8 cellular contexts compared by ENCODE assay signal in the genomic region with DNA sequence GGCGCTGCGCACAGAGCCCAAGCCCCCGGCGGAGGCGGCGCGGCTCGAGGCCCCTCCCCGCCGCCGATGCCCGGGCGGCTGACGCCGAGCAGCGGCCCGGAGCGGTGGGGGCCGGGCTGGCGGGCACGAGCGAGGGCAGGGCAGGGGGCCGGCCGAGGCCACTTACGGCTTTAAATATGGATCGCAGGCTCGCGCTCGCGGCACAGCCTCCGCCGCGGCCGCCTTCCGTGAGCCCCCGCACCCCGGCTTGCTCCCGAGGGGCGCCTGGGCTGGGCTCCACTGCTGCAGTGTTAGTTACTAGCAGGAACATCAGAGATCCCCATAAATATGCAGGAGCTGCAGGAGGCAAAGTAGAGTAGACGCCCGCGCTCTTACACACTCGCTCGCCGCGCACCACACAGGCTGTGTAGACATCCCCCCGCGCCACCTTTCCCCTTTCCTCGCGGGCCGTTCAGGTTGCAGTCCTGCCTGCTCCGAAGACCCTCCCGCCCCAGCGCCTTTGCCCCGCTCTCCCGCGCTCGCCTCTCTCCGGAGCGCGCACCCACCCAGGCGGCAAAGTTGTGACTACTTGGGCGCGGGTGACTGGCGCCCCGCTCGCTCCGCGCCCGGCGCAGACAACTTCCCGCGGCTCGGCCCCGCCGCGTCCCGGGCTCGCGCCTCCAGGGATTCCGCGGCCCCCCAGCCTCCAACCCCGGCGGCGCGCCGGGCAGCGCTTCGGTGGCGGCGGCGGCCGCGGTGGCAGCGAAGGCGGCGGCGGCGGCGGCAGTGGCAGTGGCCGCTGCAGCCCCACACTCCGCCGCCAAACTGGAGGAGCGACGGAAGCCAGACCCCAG.
DNase-seq lines count a peak whose midpoint lies in the region; ATAC-seq and TF ChIP-seq lines count a peak whose summit lies in the region.

No MANE protein-coding gene starts in this region.

- H4K20me1 ChIP-seq in DOHH2 (ENCODE audit: control insufficient read depth, insufficient read depth, low read depth, low read length) (no peaks in the 10 kb centered on the region), GM23248 (ENCODE audit: insufficient read depth) (no peaks in the 10 kb centered on the region)

- peak overlapping the region; percentile 18; the same call in 1 of the 2 replicates for H3K4me3 ChIP-seq in DOHH2 (ENCODE audit: low read length)
- peak overlapping the region; percentile 79 for H3K4me3 ChIP-seq in GM23248

- H2AFZ ChIP-seq in GM23248 = peak overlapping the region; percentile 85

- no peak for TF ChIP-seq CTCF in DOHH2 (IDR thresholded peaks at IDR 0.05; ENCODE audit: low read depth, low read length, poor library complexity, severe bottlenecking)

- H3K27ac ChIP-seq in DOHH2 (ENCODE audit: low read depth, low read length) = no peak overlapping the region
- no peak overlapping the region for H3K27ac ChIP-seq in GM23248

- no peaks in the 10 kb centered on the region for H3K4me1 ChIP-seq in DOHH2 (ENCODE audit: control insufficient read depth, low read length)
- peaks cover 28% of the 10 kb centered on the region for H3K4me1 ChIP-seq in GM23248 (ENCODE audit: insufficient read depth)

- H3K9me2 ChIP-seq in DOHH2 (replicated peaks; ENCODE audit: control insufficient read depth, low read length) = no peaks in the 10 kb centered on the region
- no peaks in the 10 kb centered on the region for H3K9me2 ChIP-seq in GM23248 (ENCODE audit: insufficient read depth)

- H3K79me2 ChIP-seq in DOHH2 (ENCODE audit: control insufficient read depth, low read length) = no peaks in the 10 kb centered on the region
- H3K79me2 ChIP-seq in GM23248 (ENCODE audit: insufficient read depth) = peaks cover 35% of the 10 kb centered on the region

- in situ Hi-C loops in GM23248 (cut with MboI) = no loop called here

- intact Hi-C loops in Right ventricle myocardium superior (cut with DNase I) = no loop called here

- no peaks in the 10 kb centered on the region for H3F3A ChIP-seq in DOHH2 (ENCODE audit: control insufficient read depth, insufficient read depth)
- H3F3A ChIP-seq in GM23248 (ENCODE audit: insufficient read depth) = peaks cover 13% of the 10 kb centered on the region; the same call in 1 of the 2 replicates

- H3K27ac Mint-ChIP-seq in activated naive CD4-positive, alpha-beta T cell treated with anti-CD3 and anti-CD28 coated beads, Interleukin-2, amount 50 U/mL, for 72 hours = no peak overlapping the region

- peak overlapping the region; percentile 74 for H3K9ac ChIP-seq in GM23248

- H3K27me3 ChIP-seq in DOHH2 (ENCODE audit: control insufficient read depth, low read length) (peaks cover 59% of the 10 kb centered on the region), GM23248 (replicated peaks; ENCODE audit: insufficient read depth) (no peaks in the 10 kb centered on the region)

- H3K36me3 Mint-ChIP-seq in activated naive CD4-positive, alpha-beta T cell treated with anti-CD3 and anti-CD28 coated beads, Interleukin-2, amount 50 U/mL, for 72 hours = no peaks in the 10 kb centered on the region

- DNase-seq in GM23248 = peak; percentile 85
- DNase-seq in NCI-H69 (lab: John Stamatoyannopoulos, UW) = peak; percentile 29
- peak in 1 of 2 donors; percentile 13 for DNase-seq in activated naive CD4-positive, alpha-beta T cell treated with anti-CD3 and anti-CD28 coated beads, Interleukin-2, amount 50 U/mL, for 72 hours (ENCODE audit: low spot score in 2 of 2)
- DNase-seq in Right ventricle myocardium superior = peak; percentile 73
- peak; percentile 8 for DNase-seq in occipital lobe (lab: John Stamatoyannopoulos, UW)
- no peak for DNase-seq in GM19240 (ENCODE audit: insufficient read length, low spot score)

- H3K36me3 ChIP-seq in DOHH2 (ENCODE audit: control insufficient read depth, low read length) (no peaks in the 10 kb centered on the region), GM23248 (ENCODE audit: low read depth) (no peaks in the 10 kb centered on the region)

- 2 to 3% methylated on average over 68 to 72 of the region's 105 CpGs for WGBS in GM23248 (ENCODE audit: low coverage in 1 of 2, low lambda C conversion rate in 2 of 2, missing lambda C conversion rate in 2 of 2), 2 experiments

- no peaks in the 10 kb centered on the region for H3K9me3 ChIP-seq in DOHH2 (ENCODE audit: control insufficient read depth, insufficient read depth, low read length)
- no peaks in the 10 kb centered on the region for H3K9me3 ChIP-seq in GM23248 (ENCODE audit: low read depth)

- H3K4me2 ChIP-seq in DOHH2 (ENCODE audit: low read length) = peak overlapping the region; percentile 49
- H3K4me2 ChIP-seq in GM23248 (ENCODE audit: unreplicated experiment) = peak overlapping the region; percentile 90

- peak; percentile 59 to 66 for ATAC-seq in activated naive CD4-positive, alpha-beta T cell treated with anti-CD3 and anti-CD28 coated beads, Interleukin-2, amount 50 U/mL, for 72 hours
- ATAC-seq in Right ventricle myocardium superior (ENCODE audit: poor library complexity) (peak; percentile 94), HG03469 (IDR thresholded peaks at IDR 0.05; ENCODE audit: unreplicated experiment) (no peak)

- H3K9me3 Mint-ChIP-seq in activated naive CD4-positive, alpha-beta T cell treated with anti-CD3 and anti-CD28 coated beads, Interleukin-2, amount 50 U/mL, for 72 hours = no peaks in the 10 kb centered on the region
